In genomic region chr10:6958723-6959122, GRCh38 we compare ENCODE assay signal across 18 cellular contexts.
"Had no signal": no experiment of that assay in that cellular context is flagged by ENCODE, and none has a peak within 500 bp of the region (broad histone marks: within the 10 kb centered on the region; RNA-seq: fewer than 3 reads in every experiment).

No MANE protein-coding gene starts in this region.

- H3K27ac ChIP-seq: foreskin keratinocyte, left lung, sigmoid colon, upper lobe of left lung, WERI-Rb-1 had no signal

- H3K36me3 ChIP-seq: left lung, sigmoid colon, upper lobe of left lung, WERI-Rb-1 had no signal

- H3K9me3 Mint-ChIP-seq: activated naive CD4-positive, alpha-beta T cell treated with anti-CD3 and anti-CD28 coated beads, Interleukin-2, amount 10 ng/mL, durations not matched to agents 7 days and 5 days; dendritic cell treated with granulocyte-macrophage colony-stimulating factor and Interleukin-4, amounts not matched to agents 40 ng/mL and 50 ng/mL, for 4 days had no signal

- H3K9me3 ChIP-seq: left lung, sigmoid colon, upper lobe of left lung had no signal

- H3K27ac Mint-ChIP-seq: brain; dendritic cell treated with granulocyte-macrophage colony-stimulating factor and Interleukin-4, amounts not matched to agents 40 ng/mL and 50 ng/mL, for 4 days had no signal

- H3K4me3 Mint-ChIP-seq: activated naive CD4-positive, alpha-beta T cell treated with anti-CD3 and anti-CD28 coated beads, Interleukin-2, amount 10 ng/mL, durations not matched to agents 7 days and 5 days; brain; dendritic cell treated with granulocyte-macrophage colony-stimulating factor and Interleukin-4, amounts not matched to agents 40 ng/mL and 50 ng/mL, for 4 days; naive thymus-derived CD4-positive, alpha-beta T cell had no signal

- H3K36me3 Mint-ChIP-seq: activated naive CD4-positive, alpha-beta T cell treated with anti-CD3 and anti-CD28 coated beads, Interleukin-2, amount 10 ng/mL, durations not matched to agents 7 days and 5 days; brain; naive thymus-derived CD4-positive, alpha-beta T cell had no signal

- H3K4me3 ChIP-seq: left lung, sigmoid colon, upper lobe of left lung had no signal

- H3K4me1 ChIP-seq: foreskin keratinocyte, upper lobe of left lung had no signal

- H3K27me3 ChIP-seq: foreskin keratinocyte, left lung, sigmoid colon, upper lobe of left lung had no signal

- DNase-seq: activated CD4-positive, alpha-beta T cell treated with anti-CD3 and anti-CD28 coated beads for 1 hour; activated CD4-positive, alpha-beta T cell treated with anti-CD3 and anti-CD28 coated beads, Interleukin-2, amount 50 U/mL, for 1 hour; activated effector memory CD4-positive, alpha-beta T cell treated with anti-CD3 and anti-CD28 coated beads, Interleukin-2, amount 50 U/mL, for 16 hours; activated naive CD4-positive, alpha-beta T cell treated with anti-CD3 and anti-CD28 coated beads, Interleukin-2, amount 10 ng/mL, durations not matched to agents 7 days and 5 days; aorta; effector CD8-positive, alpha-beta T cell; foreskin keratinocyte; kidney glomerular epithelial cell; left lung; naive thymus-derived CD4-positive, alpha-beta T cell; retina; sigmoid colon; stimulated activated CD4-positive, alpha-beta T cell treated with anti-CD3 and anti-CD28 coated beads, Interleukin-4, amount 100 ng/mL, for 1 hour; stimulated activated naive CD8-positive, alpha-beta T cell treated with anti-CD3 and anti-CD28 coated beads, Interleukin-15, Interleukin-2, amounts not matched to agents 100 U/mL and 50 U/mL, for 24 hours; upper lobe of left lung; WERI-Rb-1 had no signal

- ATAC-seq: foreskin keratinocyte; left lung; stimulated activated naive CD8-positive, alpha-beta T cell treated with anti-CD3 and anti-CD28 coated beads, Interleukin-15, Interleukin-2, amounts not matched to agents 100 U/mL and 50 U/mL, for 24 hours had no signal

- H3K27me3 Mint-ChIP-seq: dendritic cell treated with granulocyte-macrophage colony-stimulating factor and Interleukin-4, amounts not matched to agents 40 ng/mL and 50 ng/mL, for 4 days had no signal
